24 cellular contexts compared by ENCODE assay signal in the genomic region with DNA sequence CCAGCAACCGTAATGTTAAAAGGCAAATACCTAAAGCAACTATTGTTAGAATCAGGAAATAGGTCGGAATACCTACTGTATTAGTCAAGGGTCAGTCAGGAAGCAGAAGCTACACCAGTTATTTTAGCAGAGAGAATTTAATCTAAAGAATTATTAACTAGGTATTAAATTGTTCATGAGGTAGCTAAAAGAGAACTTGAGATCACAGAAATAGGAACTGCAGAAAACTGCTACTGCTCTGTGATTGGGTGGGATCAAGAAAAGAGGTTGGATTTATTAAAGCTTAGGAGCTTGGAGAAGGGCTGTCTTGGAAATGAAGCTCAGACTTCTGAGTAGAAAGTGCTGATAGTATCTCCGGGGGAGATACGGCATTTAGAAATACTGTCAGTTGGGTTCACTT. TPM values are rescaled to one million over a fixed set of nuclear protein-coding genes. Genes with fewer than 3 reads are reported as not detected.
A peak's percentile ranks its signal among the peaks of the same experiment; 100 is the strongest.
DNase-seq lines count a peak whose midpoint lies in the region; ATAC-seq, FAIRE-seq and TF ChIP-seq lines count a peak whose summit lies in the region.
"Had no signal": no experiment of that assay in that cellular context is flagged by ENCODE, and none has a peak within 500 bp of the region (broad histone marks: within the 10 kb centered on the region; RNA-seq: fewer than 3 reads in every experiment).

No MANE protein-coding gene starts in this region.

- H3K27me3 ChIP-seq in IMR-90 (ENCODE audit: control insufficient read depth, insufficient read depth, low read length) (no peaks in the 10 kb centered on the region), bronchial epithelial cell (ENCODE audit: control insufficient read depth, insufficient read depth, low read length) (no peaks in the 10 kb centered on the region), keratinocyte (ENCODE audit: control insufficient read depth, extremely low read depth, insufficient read depth, low read length) (no peaks in the 10 kb centered on the region)
- H3K27me3 ChIP-seq: hepatocyte had no signal

- FAIRE-seq in bronchial epithelial cell (lab: Jason Lieb, UNC): no peak
- peak; percentile 5 for FAIRE-seq in keratinocyte (lab: Jason Lieb, UNC)

- peak overlapping the region; percentile 64; the same call in 1 of the 2 replicates for H3K14ac ChIP-seq in IMR-90 (replicated peaks; ENCODE audit: low read depth, low read length)

- H3K9me3 ChIP-seq in IMR-90 (ENCODE audit: control insufficient read depth, insufficient read depth, low read length) (peaks cover 11% of the 10 kb centered on the region), keratinocyte (ENCODE audit: control insufficient read depth, low read depth, low read length) (no peaks in the 10 kb centered on the region)
- H3K9me3 ChIP-seq: thoracic aorta had no signal

- no peak overlapping the region for H3K4me3 ChIP-seq in IMR-90 (ENCODE audit: insufficient read depth, low read depth, low read length)
- no peak overlapping the region for H3K4me3 ChIP-seq in bronchial epithelial cell (ENCODE audit: low read depth, low read length)
- H3K4me3 ChIP-seq in keratinocyte (ENCODE audit: control insufficient read depth in 2 of 3, extremely low read depth in 1 of 3, insufficient read depth in 2 of 3, low read depth in 1 of 3, low read length in 3 of 3): no peak overlapping the region
- H3K4me3 ChIP-seq: hepatocyte, SK-N-MC, thoracic aorta had no signal

- dilution Hi-C loops in IMR-90 (cut with HindIII; ENCODE audit: low sequenced_read_pairs, unreplicated experiment): no loop called here
- dilution Hi-C loops in keratinocyte (cut with MboI; ENCODE audit: extremely low pct_ligation_motif_present, low sequenced_read_pairs): no loop called here

- H3K4me1 ChIP-seq in IMR-90 (ENCODE audit: control insufficient read depth, insufficient read depth, low read length): no peaks in the 10 kb centered on the region; the same call in 1 of the 2 replicates
- H3K4me1 ChIP-seq in keratinocyte (ENCODE audit: control insufficient read depth, extremely low read depth, insufficient read depth, low read length): peaks cover 6% of the 10 kb centered on the region

- no peaks in the 10 kb centered on the region for H3K9me3 Mint-ChIP-seq in Calu3 (ENCODE audit: low read depth, unreplicated experiment)
- H3K9me3 Mint-ChIP-seq in activated CD4-positive, alpha-beta T cell treated with anti-CD3 and anti-CD28 coated beads for 36 hours (ENCODE audit: low read depth): no peaks in the 10 kb centered on the region
- H3K9me3 Mint-ChIP-seq in T-cell: peaks cover 0 to 16% (median 8%) of the 10 kb centered on the region in 3 donors
- H3K9me3 Mint-ChIP-seq: central memory CD8-positive, alpha-beta T cell had no signal

- H3K27me3 Mint-ChIP-seq in Calu3 (ENCODE audit: unreplicated experiment) (no peaks in the 10 kb centered on the region), T-cell (peaks cover 5 to 6% of the 10 kb centered on the region in 2 donors)
- no peaks in the 10 kb centered on the region for H3K27me3 Mint-ChIP-seq in activated CD4-positive, alpha-beta T cell treated with anti-CD3 and anti-CD28 coated beads for 36 hours

- H3K9ac ChIP-seq in IMR-90 (ENCODE audit: low read depth, low read length): no peak overlapping the region
- no peak overlapping the region for H3K9ac ChIP-seq in keratinocyte (ENCODE audit: control insufficient read depth, extremely low read depth, insufficient read depth, low read length)

- no peaks in the 10 kb centered on the region for H3K79me2 ChIP-seq in keratinocyte (ENCODE audit: control insufficient read depth, insufficient read depth, low read length)
- H3K79me2 ChIP-seq: hepatocyte had no signal

- H3K27ac Mint-ChIP-seq in Calu3 (ENCODE audit: unreplicated experiment): peak overlapping the region; percentile 88
- no peak overlapping the region for H3K27ac Mint-ChIP-seq in activated CD4-positive, alpha-beta T cell treated with anti-CD3 and anti-CD28 coated beads for 36 hours
- no peak overlapping the region for H3K27ac Mint-ChIP-seq in T-cell
- H3K27ac Mint-ChIP-seq: CD4-positive, alpha-beta memory T cell; nephron; stimulated activated naive B cell treated with anti-CD40 and anti-IgM and Interleukin-4, amounts not matched to agents 10 μg/mL and 1 μg/mL and 100 μg/mL, for 72 hours had no signal

- H4K20me1 ChIP-seq in IMR-90 (ENCODE audit: insufficient read depth, low read length): no peaks in the 10 kb centered on the region
- no peaks in the 10 kb centered on the region for H4K20me1 ChIP-seq in keratinocyte (ENCODE audit: control insufficient read depth, extremely low read depth, insufficient read depth, low read length)

- CTCF ChIA-PET in Calu3 (lab: Charles Lee): interaction anchor here (0.6 to 0.9 kb wide), 3 partner anchors 20 to 266 kb away, joined by 3 to 5 read pairs (median 3); a partner anchor contains a TSS
- CTCF ChIA-PET in IMR-90 (lab: Yijun Ruan, JAX): no interaction called here
- CTCF ChIA-PET in activated CD4-positive, alpha-beta T cell treated with anti-CD3 and anti-CD28 coated beads for 36 hours (lab: Charles Lee): no interaction called here
- CTCF ChIA-PET in T-cell (lab: Charles Lee): no interaction called here

- H2AK5ac ChIP-seq in IMR-90 (ENCODE audit: low read depth, low read length): peak overlapping the region; percentile 47; the same call in 1 of the 2 replicates

- peak overlapping the region; percentile 6; the same call in 1 of the 2 replicates for H4K5ac ChIP-seq in IMR-90 (ENCODE audit: low read depth, low read length)

- peak overlapping the region; percentile 68; the same call in 1 of the 2 replicates for H3K4ac ChIP-seq in IMR-90 (ENCODE audit: low read depth, low read length)

- no peak for TF ChIP-seq CTCF in Calu3 (IDR thresholded peaks at IDR 0.05; ENCODE audit: unreplicated experiment)
- TF ChIP-seq CTCF in IMR-90 (conservative IDR thresholded peaks at IDR 0.05; ENCODE audit: low read depth, low read length): no peak
- TF ChIP-seq CTCF in bronchial epithelial cell (IDR thresholded peaks at IDR 0.05; ENCODE audit: insufficient read depth, low read length, severe bottlenecking): no peak
- TF ChIP-seq CTCF in keratinocyte (optimal IDR thresholded peaks at IDR 0.05 in 1 of 3, IDR thresholded peaks at IDR 0.05 in 1 of 3, conservative IDR thresholded peaks at IDR 0.05 in 1 of 3; ENCODE audit: extremely low read depth in 1 of 3, insufficient read depth in 2 of 3, low read length in 3 of 3): no peak

- 0 out of 3 replicates have a peak overlapping the region, but pooled peaks have one; percentile 20 for H2BK15ac ChIP-seq in IMR-90 (ENCODE audit: low read depth, low read length)

- no peak overlapping the region for H2AFZ ChIP-seq in IMR-90 (replicated peaks; ENCODE audit: low read length, poor library complexity)
- peak overlapping the region; percentile 40 for H2AFZ ChIP-seq in keratinocyte (ENCODE audit: control insufficient read depth, low read length)
- H2AFZ ChIP-seq: hepatocyte had no signal

- no peaks in the 10 kb centered on the region for H3K36me3 Mint-ChIP-seq in Calu3 (ENCODE audit: insufficient read depth, unreplicated experiment)
- H3K36me3 Mint-ChIP-seq in activated CD4-positive, alpha-beta T cell treated with anti-CD3 and anti-CD28 coated beads for 36 hours (ENCODE audit: low read depth): peaks cover 1% of the 10 kb centered on the region
- H3K36me3 Mint-ChIP-seq in T-cell: no peaks in the 10 kb centered on the region

- H2BK5ac ChIP-seq in IMR-90 (ENCODE audit: low read depth, low read length, poor library complexity, severe bottlenecking): peak overlapping the region; percentile 52

- BruUV-seq in Calu3 (replicated peaks; lab: Mats Ljungman, UMichigan): no TSS peak
- BruUV-seq in IMR-90 (replicated peaks; lab: Mats Ljungman, UMichigan): no TSS peak

- H3K23ac ChIP-seq in IMR-90 (ENCODE audit: low read depth, low read length): no peak overlapping the region

- H3K56ac ChIP-seq in IMR-90 (ENCODE audit: extremely low read depth, insufficient read depth, low read length): no peak overlapping the region

- no peak overlapping the region for H2AK9ac ChIP-seq in IMR-90 (replicated peaks; ENCODE audit: low read depth, low read length, poor library complexity)

- no peak for TF ChIP-seq POLR2A in IMR-90 (IDR thresholded peaks at IDR 0.05; ENCODE audit: low read depth, low read length)

- in situ Hi-C loops in IMR-90 (cut with MboI; ENCODE audit: low sequenced_read_pairs): no loop called here

- no peaks in the 10 kb centered on the region for H3K9me1 ChIP-seq in IMR-90 (ENCODE audit: insufficient read depth, low read length)
- no peaks in the 10 kb centered on the region for H3K9me1 ChIP-seq in keratinocyte (ENCODE audit: control insufficient read depth, extremely low read depth, insufficient read depth, low read length)

- peak overlapping the region; percentile 25 to 74; a peak in 3 of 4 replicates for H4K8ac ChIP-seq in IMR-90 (ENCODE audit: low read depth in 2 of 2, low read length in 2 of 2)

- TF ChIP-seq RAD21 in IMR-90 (IDR thresholded peaks at IDR 0.05; ENCODE audit: low read length): no peak

- peaks cover 9% of the 10 kb centered on the region for H3K4me1 Mint-ChIP-seq in Calu3 (ENCODE audit: low read depth, unreplicated experiment)
- H3K4me1 Mint-ChIP-seq in activated CD4-positive, alpha-beta T cell treated with anti-CD3 and anti-CD28 coated beads for 36 hours: no peaks in the 10 kb centered on the region
- H3K4me1 Mint-ChIP-seq in T-cell: no peaks in the 10 kb centered on the region
- H3K4me1 Mint-ChIP-seq: CD4-positive, alpha-beta memory T cell; central memory CD8-positive, alpha-beta T cell; nephron had no signal

- peak overlapping the region; percentile 4; the same call in 1 of the 2 replicates for H4K91ac ChIP-seq in IMR-90 (ENCODE audit: insufficient read depth, low read depth, low read length)

- intact Hi-C loops in Calu3 (cut with micrococcal nuclease; ENCODE audit: unreplicated experiment) (no loop called here), IMR-90 (cut with micrococcal nuclease) (no loop called here)
- intact Hi-C loops in activated CD4-positive, alpha-beta T cell treated with anti-CD3 and anti-CD28 coated beads for 36 hours (cut with DNase I, micrococcal nuclease): no loop called here

- H3K4me2 ChIP-seq in IMR-90 (ENCODE audit: low read depth, low read length) (no peak overlapping the region; the same call in 1 of the 2 replicates), keratinocyte (ENCODE audit: control insufficient read depth, extremely low read depth, insufficient read depth, low read depth, low read length) (no peak overlapping the region)
- H3K4me2 ChIP-seq: hepatocyte had no signal

- DNase-seq in Calu3: no peak
- DNase-seq in IMR-90: peak; percentile 15
- peak; percentile 60 for DNase-seq in bronchial epithelial cell (ENCODE audit: low read depth)
- DNase-seq in keratinocyte (ENCODE audit: low read depth, low spot score): no peak
- DNase-seq in activated CD4-positive, alpha-beta T cell treated with anti-CD3 and anti-CD28 coated beads for 36 hours: no peak
- no peak for DNase-seq in NCI-H146 (lab: John Stamatoyannopoulos, UW)
- DNase-seq in T-cell: no peak
- no peak for DNase-seq in NCI-H1417 (lab: John Stamatoyannopoulos, UW)
- DNase-seq: activated CD4-positive, alpha-beta T cell treated with anti-CD3 and anti-CD28 coated beads for 48 hours; activated effector memory CD4-positive, alpha-beta T cell treated with Interleukin-2 at 50 U/mL for 16 hours; CD4-positive, alpha-beta memory T cell; effector CD4-positive, alpha-beta T cell; islet precursor cell; midbrain; NCI-H1436; NCI-H2171 treated with DMSO at 0.1 percent for 48 hours; NCI-H748 treated with DMSO at 0.1 percent for 48 hours; posterior cingulate gyrus; stimulated activated naive B cell treated with anti-CD40 and anti-IgM and Interleukin-4, amounts not matched to agents 10 μg/mL and 1 μg/mL and 100 μg/mL, for 72 hours had no signal

- peak overlapping the region; percentile 49; the same call in 1 of the 2 replicates for H3K27ac ChIP-seq in IMR-90 (ENCODE audit: insufficient read depth, low read length)
- H3K27ac ChIP-seq in keratinocyte (ENCODE audit: control insufficient read depth, insufficient read depth, low read length): no peak overlapping the region
- H3K27ac ChIP-seq: hepatocyte, SK-N-MC, thoracic aorta had no signal

- H3K36me3 ChIP-seq in IMR-90 (ENCODE audit: control insufficient read depth, insufficient read depth, low read length) (no peaks in the 10 kb centered on the region), bronchial epithelial cell (ENCODE audit: control insufficient read depth, insufficient read depth, low read length) (no peaks in the 10 kb centered on the region), keratinocyte (ENCODE audit: control insufficient read depth in 2 of 2, extremely low read depth in 1 of 2, insufficient read depth in 2 of 2, low read length in 2 of 2) (no peaks in the 10 kb centered on the region)
- H3K36me3 ChIP-seq: thoracic aorta had no signal

- no peaks in the 10 kb centered on the region for H3K79me1 ChIP-seq in IMR-90 (ENCODE audit: low read depth in 1 of 2, low read length in 2 of 2)

- ATAC-seq in IMR-90 (ENCODE audit: low read depth) (no peak), T-cell (replicated peaks in 1 of 4) (no peak)
- ATAC-seq in activated CD4-positive, alpha-beta T cell treated with anti-CD3 and anti-CD28 coated beads for 36 hours: no peak
- ATAC-seq: stimulated activated naive B cell treated with anti-CD40 and anti-IgM and Interleukin-4, amounts not matched to agents 10 μg/mL and 1 μg/mL and 100 μg/mL, for 72 hours had no signal

- H3K4me3 Mint-ChIP-seq in Calu3 (ENCODE audit: low read depth, unreplicated experiment) (peak overlapping the region; percentile 51), T-cell (no peak overlapping the region)
- no peak overlapping the region for H3K4me3 Mint-ChIP-seq in activated CD4-positive, alpha-beta T cell treated with anti-CD3 and anti-CD28 coated beads for 36 hours
- H3K4me3 Mint-ChIP-seq: CD4-positive, alpha-beta memory T cell; central memory CD8-positive, alpha-beta T cell; nephron; stimulated activated naive B cell treated with anti-CD40 and anti-IgM and Interleukin-4, amounts not matched to agents 10 μg/mL and 1 μg/mL and 100 μg/mL, for 72 hours had no signal

- peak overlapping the region; percentile 53; the same call in 1 of the 2 replicates for H2BK20ac ChIP-seq in IMR-90 (ENCODE audit: low read depth, low read length)

- H3K18ac ChIP-seq in IMR-90 (ENCODE audit: low read depth, low read length): peak overlapping the region; percentile 46; the same call in 1 of the 2 replicates

- POLR2A ChIA-PET in IMR-90 (lab: Charles Lee; ENCODE audit: unreplicated experiment): interaction anchor here (0.5 to 0.6 kb wide), 2 partner anchors 266 to 556 kb away, joined by 3 to 4 read pairs; no protein-coding TSS in a partner anchor
- POLR2A ChIA-PET in activated CD4-positive, alpha-beta T cell treated with anti-CD3 and anti-CD28 coated beads for 36 hours (lab: Charles Lee): no interaction called here
- POLR2A ChIA-PET in T-cell (lab: Charles Lee): no interaction called here

- WGBS in IMR-90 (ENCODE audit: extremely low coverage in 2 of 2, insufficient read length in 1 of 2), 2 experiments: 83% methylated on average over 2 of the region's 4 CpGs; no CpG with 5 or more reads in 1 of the 2 experiments

- peak overlapping the region; percentile 79 for H2BK120ac ChIP-seq in IMR-90 (ENCODE audit: low read depth, low read length)

RNA-seq across cellular contexts. Expression of a gene that starts 20.0 kb away (rescaled TPM):
- 4.0 and 4.3 TPM in 2 replicates for total RNA-seq in Calu3 (2022)
- total RNA-seq in IMR-90 (2012; rRNA removed): 2.8 and 2.9 TPM in 2 replicates
- polyA plus RNA-seq in IMR-90 (2012; rRNA removed): 1.8 TPM in 2 replicates
- 0.75 and 0.88 TPM in 2 replicates for polyA plus RNA-seq in IMR-90 (2012; cell fraction: cytosol; rRNA removed)
- 1.1 and 4.6 TPM in 2 replicates for polyA plus RNA-seq in IMR-90 (2012; cell fraction: nucleus; rRNA removed; ENCODE audit: low replicate concordance)
- total RNA-seq in bronchial epithelial cell: 0.79 and 1.7 TPM in 2 replicates
- polyA plus RNA-seq in keratinocyte: 2.7 to 2.8 TPM (median 2.7 TPM) in 3 replicates
- 1.5 TPM for polyA plus RNA-seq in keratinocyte (2011; ENCODE audit: low read depth)
- 1.5 and 2.1 TPM in 2 replicates for polyA plus RNA-seq in keratinocyte (2011; cell fraction: cytosol; rRNA removed)
- polyA plus RNA-seq in keratinocyte (2011; cell fraction: nucleus; rRNA removed): 3.7 TPM in 2 replicates
- polyA plus RNA-seq in keratinocyte (2012; ENCODE audit: low replicate concordance): 1.9 and 2.1 TPM in 2 replicates
- polyA minus RNA-seq in keratinocyte: 2.1 to 4.1 TPM (median 3.7 TPM) in 3 replicates
- polyA minus RNA-seq in keratinocyte (2011; cell fraction: cytosol; rRNA and poly(A)+ RNA removed): 1.2 TPM
- polyA minus RNA-seq in keratinocyte (2011; cell fraction: nucleus; rRNA and poly(A)+ RNA removed): 2.5 and 3.3 TPM in 2 replicates
- total RNA-seq in activated CD4-positive, alpha-beta T cell treated with anti-CD3 and anti-CD28 coated beads for 36 hours: 1 to 10 TPM; 3.1 to 3.7 TPM
- 1 to 10 TPM; 2.7 to 3.6 (median 3.4) TPM for total RNA-seq in T-cell

Comparison
In these comparisons a context has a peak if more than half of its experiments do, and no peak if none do; other contexts are left out.
1. DNase-seq: peak in IMR-90 (single experiment) and bronchial epithelial cell (single experiment); none in Calu3 (single experiment), keratinocyte (single experiment), activated CD4-positive, alpha-beta T cell treated with anti-CD3 and anti-CD28 coated beads for 36 hours (single experiment), NCI-H146 (single experiment), T-cell (0 of 34) and NCI-H1417 (0 of 3).